16 cellular contexts compared by ENCODE assay signal in the genomic region with DNA sequence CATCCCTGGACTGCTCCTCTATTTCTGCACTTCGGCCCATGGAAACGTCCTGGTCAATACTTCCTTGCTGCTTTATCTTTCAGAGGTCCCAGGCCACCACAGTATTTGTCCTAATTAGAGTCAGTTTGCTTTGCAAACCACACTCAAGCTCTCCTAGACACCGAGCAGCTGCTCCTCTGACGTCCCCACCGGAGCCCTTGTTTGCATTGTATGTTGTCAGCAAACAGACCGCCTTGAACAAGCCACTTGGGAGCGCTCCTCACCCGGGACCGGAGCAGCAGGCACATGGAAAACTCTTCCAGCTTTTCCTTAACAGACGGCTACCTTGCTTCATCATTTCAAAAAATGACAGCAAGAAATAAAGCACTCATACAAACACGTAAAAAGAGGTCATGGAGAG. TPM values are rescaled to one million over a fixed set of nuclear protein-coding genes. Genes with fewer than 3 reads are reported as not detected.
DNase-seq lines count a peak whose midpoint lies in the region; ATAC-seq, FAIRE-seq and TF ChIP-seq lines count a peak whose summit lies in the region.
"Had no signal": no experiment of that assay in that cellular context is flagged by ENCODE, and none has a peak within 500 bp of the region (broad histone marks: within the 10 kb centered on the region; RNA-seq: fewer than 3 reads in every experiment).

No MANE protein-coding gene starts in this region.

- peak; percentile 59 for TF ChIP-seq CTCF in WERI-Rb-1 (IDR thresholded peaks at IDR 0.05; ENCODE audit: low read depth, low read length)
- no peak for TF ChIP-seq CTCF in pancreas (IDR thresholded peaks at IDR 0.05)
- no peak for TF ChIP-seq CTCF in CD14-positive monocyte (IDR thresholded peaks at IDR 0.05)
- TF ChIP-seq CTCF in adrenal gland (IDR thresholded peaks at IDR 0.05): no peak

- peaks cover 5% of the 10 kb centered on the region for H3K4me1 Mint-ChIP-seq in CD14-positive monocyte

- H3K27ac Mint-ChIP-seq in CD14-positive monocyte: no peak overlapping the region
- H3K27ac Mint-ChIP-seq: brain had no signal

- peak overlapping the region in 1 of 2 donors; percentile 27 for H3K4me3 Mint-ChIP-seq in CD14-positive monocyte
- H3K4me3 Mint-ChIP-seq: brain had no signal

- TF ChIP-seq POLR2A in adrenal gland (IDR thresholded peaks at IDR 0.05): no peak

- H3K9me3 Mint-ChIP-seq in CD14-positive monocyte: peaks cover 0 to 3% (median 0%) of the 10 kb centered on the region in 7 donors

- ATAC-seq in pancreas (peak; percentile 71 to 84 (median 78)), GM21360 (IDR thresholded peaks at IDR 0.05; ENCODE audit: unreplicated experiment) (no peak)
- ATAC-seq: right cardiac atrium, Right ventricle myocardium inferior had no signal

- intact Hi-C loops in pancreas (cut with DNase I) (no loop called here), CD14-positive monocyte (cut with micrococcal nuclease) (loop anchor here in 1 of 2 donors (5.0 to 10.0 kb wide), 2 partner anchors 162 to 614 kb away; a partner anchor contains a TSS), adrenal gland (cut with DNase I) (loop anchor here (5.0 to 10.0 kb wide), 3 partner anchors 162 to 614 kb away; a partner anchor contains a TSS)

- peaks cover 24 to 43% (median 38%) of the 10 kb centered on the region in 3 donors for H3K4me1 ChIP-seq in pancreas
- H3K4me1 ChIP-seq in adrenal gland (replicated peaks in 1 of 2): no peaks in the 10 kb centered on the region

- H3K9me3 ChIP-seq in WERI-Rb-1 (ENCODE audit: severe bottlenecking): no peaks in the 10 kb centered on the region
- no peaks in the 10 kb centered on the region for H3K9me3 ChIP-seq in pancreas
- H3K9me3 ChIP-seq in adrenal gland (replicated peaks in 1 of 3): no peaks in the 10 kb centered on the region
- H3K9me3 ChIP-seq: testis had no signal

- H3K36me3 ChIP-seq in WERI-Rb-1: no peaks in the 10 kb centered on the region
- H3K36me3 ChIP-seq in pancreas: no peaks in the 10 kb centered on the region
- no peaks in the 10 kb centered on the region for H3K36me3 ChIP-seq in adrenal gland (replicated peaks in 1 of 2)

- H3K27me3 Mint-ChIP-seq in CD14-positive monocyte (ENCODE audit: low read depth in 3 of 3): peaks cover 0 to 14% (median 4%) of the 10 kb centered on the region in 3 donors

- H3K4me3 ChIP-seq in WERI-Rb-1 (ENCODE audit: low read depth, low read length): no peak overlapping the region
- H3K4me3 ChIP-seq in pancreas: peak overlapping the region in 2 of 4 donors; percentile 33 to 44
- no peak overlapping the region for H3K4me3 ChIP-seq in adrenal gland
- H3K4me3 ChIP-seq: testis had no signal

- DNase-seq in LHCN-M2 (ENCODE audit: low read depth): peak; percentile 52
- DNase-seq in NCI-H2107 (lab: John Stamatoyannopoulos, UW): peak; percentile 56
- peak; percentile 73 for DNase-seq in WERI-Rb-1
- peak; percentile 81 to 91 (median 87) for DNase-seq in pancreas
- DNase-seq in CD14-positive monocyte (ENCODE audit: low spot score): no peak
- DNase-seq in effector CD4-positive, alpha-beta T cell: no peak
- DNase-seq in adrenal gland: no peak
- DNase-seq: activated CD4-positive, alpha-beta T cell treated with anti-CD3 and anti-CD28 coated beads for 1 hour; Calu3; right cardiac atrium; testis had no signal

- no peaks in the 10 kb centered on the region for H3K36me3 Mint-ChIP-seq in CD14-positive monocyte
- H3K36me3 Mint-ChIP-seq: brain had no signal

- H3K27ac ChIP-seq in WERI-Rb-1 (no peak overlapping the region), pancreas (peak overlapping the region; percentile 81 to 86 (median 84)), adrenal gland (no peak overlapping the region)
- H3K27ac ChIP-seq: testis had no signal

- no peak for FAIRE-seq in pancreas (lab: Jason Lieb, UNC)
- FAIRE-seq: endothelial cell of umbilical vein, GM12892 had no signal

- H3K27me3 ChIP-seq in WERI-Rb-1 (ENCODE audit: insufficient read depth, low read depth, severe bottlenecking) (peaks cover 82% of the 10 kb centered on the region), pancreas (no peaks in the 10 kb centered on the region), adrenal gland (peaks cover 31% of the 10 kb centered on the region)
- H3K27me3 ChIP-seq: testis had no signal

- WGBS in pancreas, 2 donors: 12 to 15% methylated on average over 11 of the region's 11 CpGs
- WGBS in adrenal gland, 4 donors: 28 to 42% (median 34%) methylated on average over 11 of the region's 11 CpGs

RNA-seq across cellular contexts. Expression of a gene that starts 51.5 kb away (rescaled TPM):
- total RNA-seq in LHCN-M2 (2014; rRNA removed) (188 and 197 TPM in 2 replicates), pancreas (10 to 100 TPM; 39.5 to 54.9 (median 53.9) TPM), adrenal gland (100 to 1,000 TPM in 3 of 8 donors, 10 to 100 TPM in 5; 55.2 to 265 (median 82.8) TPM)
- 112 TPM for polyA plus RNA-seq in LHCN-M2 (2012)
- polyA plus RNA-seq in pancreas (100 to 1,000 TPM in 1 of 2 donors, 10 to 100 TPM in 1; 77.9 to 130 TPM), CD14-positive monocyte (100 to 1,000 TPM; 179 to 259 TPM), adrenal gland (100 to 1,000 TPM; 153 to 239 (median 168) TPM)

Comparison
In these comparisons a context has a peak if more than half of its experiments do, and no peak if none do; other contexts are left out.
1. DNase-seq: peak in LHCN-M2 (single experiment), NCI-H2107 (single experiment), WERI-Rb-1 (single experiment) and pancreas (6 of 6); none in CD14-positive monocyte (single experiment), effector CD4-positive, alpha-beta T cell (single experiment) and adrenal gland (0 of 7).
2. H3K27ac ChIP-seq: peak in pancreas (4 of 4); none in WERI-Rb-1 (single experiment) and adrenal gland (0 of 5).
3. intact Hi-C loops: an anchor here in adrenal gland (5.0 to 10.0 kb wide); none called in pancreas.